32 cellular contexts compared by ENCODE assay signal in genomic region chr14:27256805-27257204, GRCh38.
A peak's percentile ranks its signal among the peaks of the same experiment; 100 is the strongest.
DNase-seq lines count a peak whose midpoint lies in the region; ATAC-seq, FAIRE-seq and TF ChIP-seq lines count a peak whose summit lies in the region.
"Had no signal": no experiment of that assay in that cellular context is flagged by ENCODE, and none has a peak within 500 bp of the region (broad histone marks: within the 10 kb centered on the region; RNA-seq: fewer than 3 reads in every experiment).

No MANE protein-coding gene starts in this region.

- FAIRE-seq in HepG2 (lab: Jason Lieb, UNC): no peak
- peak; percentile 18 for FAIRE-seq in colon (lab: Jason Lieb, UNC)
- peak; percentile 49 for FAIRE-seq in kidney (lab: Jason Lieb, UNC)
- FAIRE-seq: A549, D721Med had no signal

- H3K4me3 ChIP-seq in HepG2 (replicated peaks in 1 of 3; ENCODE audit: insufficient read depth in 1 of 3, low read depth in 2 of 3, low read length in 3 of 3) (no peak overlapping the region), right lobe of liver (no peak overlapping the region), kidney (ENCODE audit: low read length in 2 of 2) (no peak overlapping the region)
- H3K4me3 ChIP-seq: A549; BLaER1; BLaER1 treated with 17β-estradiol and CSF1 and Interleukin-3, amounts not matched to agents 10 nM and 100 nM had no signal

- ATAC-seq in HepG2: no peak
- no peak for ATAC-seq in right lobe of liver
- ATAC-seq in HG02884 (IDR thresholded peaks at IDR 0.05; ENCODE audit: unreplicated experiment): no peak
- ATAC-seq: A549; CD8-positive, alpha-beta T cell had no signal

- intact Hi-C loops in HepG2 (cut with micrococcal nuclease; ENCODE audit: unreplicated experiment) (no loop called here), right lobe of liver (cut with DNase I) (no loop called here), kidney (cut with DNase I) (no loop called here)

- H3K4me1 ChIP-seq in HepG2 (ENCODE audit: insufficient read depth, low read length) (no peaks in the 10 kb centered on the region), right lobe of liver (no peaks in the 10 kb centered on the region), kidney (ENCODE audit: control insufficient read depth in 1 of 2, insufficient read depth in 1 of 2, low read depth in 1 of 2, low read length in 2 of 2) (peaks cover 5 to 6% of the 10 kb centered on the region in 2 donors)
- H3K4me1 ChIP-seq: A549; BE2C; BLaER1; BLaER1 treated with 17β-estradiol and CSF1 and Interleukin-3, amounts not matched to agents 10 nM and 100 nM; Caco-2 had no signal

- TF ChIP-seq POLR2A in HepG2 (IDR thresholded peaks at IDR 0.05; ENCODE audit: insufficient read depth in 1 of 2, low read depth in 2 of 2, low read length in 2 of 2) (no peak), right lobe of liver (IDR thresholded peaks at IDR 0.05) (no peak)

- in situ Hi-C loops in HepG2 (cut with HindIII; ENCODE audit: extremely low pct_ligation_motif_present, low pct_unique_long_range_greater_than_20kb): no loop called here

- DNase-seq in HepG2 (ENCODE audit: low spot score): no peak
- DNase-seq in right lobe of liver: no peak
- DNase-seq in kidney: no peak
- no peak for DNase-seq in activated CD4-positive, alpha-beta T cell treated with anti-CD3 and anti-CD28 coated beads, Interleukin-2, amount 50 U/mL, for 4 hours
- DNase-seq: 8988T; ACHN; AML-193; BE2C; C1 segment of cervical spinal cord; Caco-2; Calu3; CD4-positive, alpha-beta memory T cell; CD4-positive, alpha-beta T cell; CD4-positive, CD25-positive, alpha-beta regulatory T cell; CD8-positive, alpha-beta memory T cell; CD8-positive, alpha-beta T cell; COR-L47; DMS 273 treated with DMSO at 0.1 percent for 48 hours; DMS153; DMS53; DMS79; DMS79 treated with DMSO at 0.1 percent for 48 hours; DND-41; EL had no signal

- no peak for TF ChIP-seq EP300 in HepG2 (IDR thresholded peaks at IDR 0.05; ENCODE audit: low read depth in 2 of 2, low read length in 2 of 2)
- no peak for TF ChIP-seq EP300 in HepG2 (CRISPR knock-in tag; IDR thresholded peaks at IDR 0.05; ENCODE audit: borderline replicate concordance)

- TF ChIP-seq RAD21 in HepG2 (CRISPR knock-in tag; IDR thresholded peaks at IDR 0.05): no peak

- H3K79me2 ChIP-seq in HepG2 (ENCODE audit: insufficient read depth, low read length): no peaks in the 10 kb centered on the region

- H3K36me3 ChIP-seq in HepG2 (replicated peaks in 1 of 2; ENCODE audit: control insufficient read depth in 1 of 2, insufficient read depth in 2 of 2, low read length in 2 of 2) (no peaks in the 10 kb centered on the region), right lobe of liver (no peaks in the 10 kb centered on the region), kidney (ENCODE audit: control insufficient read depth in 1 of 2, insufficient read depth in 2 of 2, low read length in 2 of 2) (no peaks in the 10 kb centered on the region)
- H3K36me3 ChIP-seq: BE2C; BLaER1; BLaER1 treated with 17β-estradiol and CSF1 and Interleukin-3, amounts not matched to agents 10 nM and 100 nM had no signal

- H3K9ac ChIP-seq in HepG2 (ENCODE audit: insufficient read depth, low read depth, low read length): no peak overlapping the region
- no peak overlapping the region for H3K9ac ChIP-seq in kidney (ENCODE audit: low read length in 2 of 2)
- H3K9ac ChIP-seq: BLaER1; BLaER1 treated with 17β-estradiol and CSF1 and Interleukin-3, amounts not matched to agents 10 nM and 100 nM had no signal

- H3K27ac ChIP-seq in HepG2 (ENCODE audit: extremely low read length, insufficient read depth, low read length) (no peak overlapping the region), right lobe of liver (no peak overlapping the region), kidney (ENCODE audit: low read depth in 2 of 2, low read length in 2 of 2) (no peak overlapping the region)
- H3K27ac ChIP-seq: 22Rv1; A549; BLaER1; BLaER1 treated with 17β-estradiol and CSF1 and Interleukin-3, amounts not matched to agents 10 nM and 100 nM; C4-2B had no signal

- POLR2A ChIA-PET in HepG2 (lab: Yijun Ruan, JAX): no interaction called here

- CTCF ChIA-PET in HepG2 (lab: Yijun Ruan, JAX; ENCODE audit: low intra/inter-chr PET ratio, low total read pairs): no interaction called here

- no peak for TF ChIP-seq CTCF in HepG2 (CRISPR knock-in tag; IDR thresholded peaks at IDR 0.05)
- TF ChIP-seq CTCF in right lobe of liver (IDR thresholded peaks at IDR 0.05): no peak
- no peak for TF ChIP-seq CTCF in kidney (IDR thresholded peaks at IDR 0.05; ENCODE audit: borderline replicate concordance, extremely low read depth, insufficient read depth)

- no TSS peak for BruUV-seq in HepG2 (replicated peaks; lab: Mats Ljungman, UMichigan)

- H2AFZ ChIP-seq in HepG2 (ENCODE audit: low read length): no peak overlapping the region

- H3K9me3 ChIP-seq in HepG2 (ENCODE audit: low read length) (peaks cover 99% of the 10 kb centered on the region), right lobe of liver (peaks cover 0 to 2% (median 0%) of the 10 kb centered on the region in 4 donors), kidney (ENCODE audit: control insufficient read depth in 1 of 2, low read length in 2 of 2) (no peaks in the 10 kb centered on the region)
- H3K9me3 ChIP-seq: A549; BE2C; BLaER1; BLaER1 treated with 17β-estradiol and CSF1 and Interleukin-3, amounts not matched to agents 10 nM and 100 nM; Caco-2 had no signal

- no peaks in the 10 kb centered on the region for H4K20me1 ChIP-seq in HepG2 (ENCODE audit: insufficient read depth, low read length)
- H4K20me1 ChIP-seq: BLaER1; BLaER1 treated with 17β-estradiol and CSF1 and Interleukin-3, amounts not matched to agents 10 nM and 100 nM had no signal

- H3K4me2 ChIP-seq in HepG2 (ENCODE audit: low read depth, low read length): no peak overlapping the region
- H3K4me2 ChIP-seq: A549; BLaER1; BLaER1 treated with 17β-estradiol and CSF1 and Interleukin-3, amounts not matched to agents 10 nM and 100 nM had no signal

- 5% methylated on average over 3 of the region's 3 CpGs for WGBS in HepG2 (ENCODE audit: low lambda C conversion rate)
- 51% methylated on average over 3 of the region's 3 CpGs for WGBS in right lobe of liver (ENCODE audit: insufficient coverage, low coverage, low lambda C conversion rate, missing lambda C conversion rate)

- H3K27me3 ChIP-seq in HepG2 (ENCODE audit: control insufficient read depth in 1 of 2, insufficient read depth in 2 of 2, low read length in 2 of 2) (no peaks in the 10 kb centered on the region), right lobe of liver (no peaks in the 10 kb centered on the region)
- H3K27me3 ChIP-seq: BE2C; BLaER1; BLaER1 treated with 17β-estradiol and CSF1 and Interleukin-3, amounts not matched to agents 10 nM and 100 nM had no signal

TF ChIP-seq in HepG2, 621 proteins besides CTCF, POLR2A, EP300 and RAD21:
- TF ChIP-seq ATF7 (IDR thresholded peaks at IDR 0.05) (peak; percentile 85), ATF7 (CRISPR knock-in tag; IDR thresholded peaks at IDR 0.05) (no peak), PHF21A (CRISPR knock-in tag; IDR thresholded peaks at IDR 0.05) (no peak), BCL6 (CRISPR knock-in tag; IDR thresholded peaks at IDR 0.05) (no peak), CREB1 (IDR thresholded peaks at IDR 0.05) (peak; percentile 72; the same call in 1 of the 2 replicates), CREB1 (CRISPR knock-in tag; IDR thresholded peaks at IDR 0.05) (no peak)
